In the genomic region with DNA sequence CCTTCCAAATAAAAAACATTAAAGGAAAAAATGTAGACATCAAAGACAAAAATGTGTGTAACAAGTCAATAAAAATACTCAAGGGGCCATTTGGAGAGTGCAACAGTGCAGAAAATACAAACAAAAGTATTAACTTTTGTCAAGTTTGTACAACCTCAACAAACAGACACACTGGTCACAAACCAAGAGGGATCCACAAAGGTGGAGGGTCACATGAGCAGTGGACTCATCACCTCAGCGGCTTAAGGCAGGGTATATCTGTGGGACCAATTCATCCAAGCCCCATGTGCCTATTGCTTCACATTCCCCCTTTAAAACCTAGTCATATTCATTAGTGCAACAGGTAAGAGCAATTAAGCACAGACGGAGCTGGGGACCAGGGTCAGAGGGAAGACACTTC, we compare ENCODE assay signal across 19 cellular contexts. TPM values are rescaled to one million over a fixed set of nuclear protein-coding genes. Genes with fewer than 3 reads are reported as not detected.
A peak's percentile ranks its signal among the peaks of the same experiment; 100 is the strongest.
DNase-seq lines count a peak whose midpoint lies in the region; ATAC-seq and TF ChIP-seq lines count a peak whose summit lies in the region.
"Had no signal": no experiment of that assay in that cellular context is flagged by ENCODE, and none has a peak within 500 bp of the region (broad histone marks: within the 10 kb centered on the region; RNA-seq: fewer than 3 reads in every experiment).

No MANE protein-coding gene starts in this region.

- CTCF ChIA-PET in activated CD4-positive, alpha-beta T cell treated with anti-CD3 and anti-CD28 coated beads for 36 hours (lab: Charles Lee): interaction anchor here (0.8 to 1.3 kb wide), 4 partner anchors 11 to 54 kb away, joined by 3 to 4 read pairs (median 3); no protein-coding TSS in a partner anchor

- TF ChIP-seq CTCF in HFFc6 (IDR thresholded peaks at IDR 0.05): no peak

- H3K4me3 Mint-ChIP-seq in HFFc6: 0 out of 2 replicates have a peak overlapping the region, but pooled peaks have one; percentile 13
- H3K4me3 Mint-ChIP-seq in dendritic cell treated with granulocyte-macrophage colony-stimulating factor and Interleukin-4, amounts not matched to agents 40 ng/mL and 50 ng/mL, for 4 days: no peak overlapping the region
- H3K4me3 Mint-ChIP-seq in activated CD4-positive, alpha-beta T cell treated with anti-CD3 and anti-CD28 coated beads for 36 hours: no peak overlapping the region
- H3K4me3 Mint-ChIP-seq in stimulated activated memory B cell treated with anti-CD40 and anti-IgM and Interleukin-4, amounts not matched to agents 10 μg/mL and 1 μg/mL and 100 μg/mL, for 72 hours: no peak overlapping the region
- H3K4me3 Mint-ChIP-seq: CD4-positive, alpha-beta memory T cell; GM23338; H9 had no signal

- intact Hi-C loops in dendritic cell treated with granulocyte-macrophage colony-stimulating factor and Interleukin-4, amounts not matched to agents 40 ng/mL and 50 ng/mL, for 4 days (cut with micrococcal nuclease): no loop called here
- intact Hi-C loops in activated CD4-positive, alpha-beta T cell treated with anti-CD3 and anti-CD28 coated beads for 36 hours (cut with DNase I, micrococcal nuclease): loop anchor here in 1 of 2 experiments (5.0 kb wide), 1 partner anchor 147 kb away; no protein-coding TSS in a partner anchor
- intact Hi-C loops in left ventricle myocardium superior (cut with micrococcal nuclease): loop anchor here (10.0 kb wide), 1 partner anchor 50 kb away; a partner anchor contains a TSS

- H3K9me3 Mint-ChIP-seq in HFFc6: no peaks in the 10 kb centered on the region
- no peaks in the 10 kb centered on the region for H3K9me3 Mint-ChIP-seq in dendritic cell treated with granulocyte-macrophage colony-stimulating factor and Interleukin-4, amounts not matched to agents 40 ng/mL and 50 ng/mL, for 4 days
- H3K9me3 Mint-ChIP-seq in activated CD4-positive, alpha-beta T cell treated with anti-CD3 and anti-CD28 coated beads for 36 hours (ENCODE audit: low read depth): no peaks in the 10 kb centered on the region
- H3K9me3 Mint-ChIP-seq in stimulated activated memory B cell treated with anti-CD40 and anti-IgM and Interleukin-4, amounts not matched to agents 10 μg/mL and 1 μg/mL and 100 μg/mL, for 72 hours: no peaks in the 10 kb centered on the region
- H3K9me3 Mint-ChIP-seq: CD4-positive, alpha-beta memory T cell; GM23338; H9 had no signal

- no peak for ATAC-seq in HG02610 (IDR thresholded peaks at IDR 0.05; ENCODE audit: unreplicated experiment)
- ATAC-seq in activated CD4-positive, alpha-beta T cell treated with anti-CD3 and anti-CD28 coated beads for 36 hours: no peak
- no peak for ATAC-seq in stimulated activated memory B cell treated with anti-CD40 and anti-IgM and Interleukin-4, amounts not matched to agents 10 μg/mL and 1 μg/mL and 100 μg/mL, for 72 hours
- ATAC-seq in left ventricle myocardium superior: no peak
- ATAC-seq: GM12878, GM23338, HCT116 had no signal

- DNase-seq in DMS53 (lab: John Stamatoyannopoulos, UW) (peak; percentile 62), DMS53 treated with DMSO at 0.1 percent for 48 hours (lab: John Stamatoyannopoulos, UW; ENCODE audit: unreplicated experiment) (peak; percentile 8), HFFc6 (no peak), left ventricle myocardium superior (no peak)
- no peak for DNase-seq in activated CD4-positive, alpha-beta T cell treated with anti-CD3 and anti-CD28 coated beads for 36 hours
- DNase-seq: C1 segment of cervical spinal cord; Calu3; CD4-positive, alpha-beta memory T cell; COR-L47; DMS79; EL; GDM1; H9 had no signal

- peak overlapping the region; percentile 16; the same call in 1 of the 2 replicates for H3K27ac Mint-ChIP-seq in HFFc6
- peak overlapping the region; percentile 11 for H3K27ac Mint-ChIP-seq in dendritic cell treated with granulocyte-macrophage colony-stimulating factor and Interleukin-4, amounts not matched to agents 40 ng/mL and 50 ng/mL, for 4 days
- no peak overlapping the region for H3K27ac Mint-ChIP-seq in activated CD4-positive, alpha-beta T cell treated with anti-CD3 and anti-CD28 coated beads for 36 hours
- H3K27ac Mint-ChIP-seq in stimulated activated memory B cell treated with anti-CD40 and anti-IgM and Interleukin-4, amounts not matched to agents 10 μg/mL and 1 μg/mL and 100 μg/mL, for 72 hours: no peak overlapping the region
- H3K27ac Mint-ChIP-seq: GM23338 had no signal

- H3K27me3 Mint-ChIP-seq in HFFc6 (ENCODE audit: insufficient read depth): peaks cover 2% of the 10 kb centered on the region; the same call in 1 of the 2 replicates
- no peaks in the 10 kb centered on the region for H3K27me3 Mint-ChIP-seq in dendritic cell treated with granulocyte-macrophage colony-stimulating factor and Interleukin-4, amounts not matched to agents 40 ng/mL and 50 ng/mL, for 4 days
- H3K27me3 Mint-ChIP-seq in activated CD4-positive, alpha-beta T cell treated with anti-CD3 and anti-CD28 coated beads for 36 hours: no peaks in the 10 kb centered on the region
- H3K27me3 Mint-ChIP-seq in stimulated activated memory B cell treated with anti-CD40 and anti-IgM and Interleukin-4, amounts not matched to agents 10 μg/mL and 1 μg/mL and 100 μg/mL, for 72 hours: no peaks in the 10 kb centered on the region
- H3K27me3 Mint-ChIP-seq: CD4-positive, alpha-beta memory T cell had no signal

- POLR2A ChIA-PET in activated CD4-positive, alpha-beta T cell treated with anti-CD3 and anti-CD28 coated beads for 36 hours (lab: Charles Lee): no interaction called here

- H3K4me1 Mint-ChIP-seq in HFFc6 (ENCODE audit: low read depth): peaks cover 62% of the 10 kb centered on the region
- H3K4me1 Mint-ChIP-seq in dendritic cell treated with granulocyte-macrophage colony-stimulating factor and Interleukin-4, amounts not matched to agents 40 ng/mL and 50 ng/mL, for 4 days (ENCODE audit: low read depth): peaks cover 26% of the 10 kb centered on the region
- peaks cover 5% of the 10 kb centered on the region for H3K4me1 Mint-ChIP-seq in activated CD4-positive, alpha-beta T cell treated with anti-CD3 and anti-CD28 coated beads for 36 hours
- peaks cover 3% of the 10 kb centered on the region for H3K4me1 Mint-ChIP-seq in stimulated activated memory B cell treated with anti-CD40 and anti-IgM and Interleukin-4, amounts not matched to agents 10 μg/mL and 1 μg/mL and 100 μg/mL, for 72 hours

- peaks cover 45% of the 10 kb centered on the region for H3K36me3 Mint-ChIP-seq in HFFc6 (ENCODE audit: low read depth)
- H3K36me3 Mint-ChIP-seq in dendritic cell treated with granulocyte-macrophage colony-stimulating factor and Interleukin-4, amounts not matched to agents 40 ng/mL and 50 ng/mL, for 4 days (ENCODE audit: low read depth): peaks cover 57% of the 10 kb centered on the region
- peaks cover 10% of the 10 kb centered on the region for H3K36me3 Mint-ChIP-seq in activated CD4-positive, alpha-beta T cell treated with anti-CD3 and anti-CD28 coated beads for 36 hours (ENCODE audit: low read depth)
- peaks cover 29% of the 10 kb centered on the region for H3K36me3 Mint-ChIP-seq in stimulated activated memory B cell treated with anti-CD40 and anti-IgM and Interleukin-4, amounts not matched to agents 10 μg/mL and 1 μg/mL and 100 μg/mL, for 72 hours

RNA-seq across cellular contexts. Expression of a gene that starts 45.2 kb away (rescaled TPM):
- total RNA-seq in HFFc6 (2021; fragmentation: NEBNext Ultra II Directional; extraction: Animal tissue kit (Norgen Biotek cat#: 25700)): 10 to 100 TPM; 29.2 to 41.0 (median 32.1) TPM
- total RNA-seq in activated CD4-positive, alpha-beta T cell treated with anti-CD3 and anti-CD28 coated beads for 36 hours: 1 to 10 TPM; 4.2 to 5.1 TPM
- total RNA-seq in left ventricle myocardium superior: 16.5 TPM

RNA-seq across cellular contexts. Expression of a gene that starts 45.6 kb away (rescaled TPM):
- total RNA-seq in HFFc6 (2021; fragmentation: NEBNext Ultra II Directional; extraction: Animal tissue kit (Norgen Biotek cat#: 25700)): 10 to 100 TPM; 22.2 to 28.4 (median 25.8) TPM
- 10 to 100 TPM; 24.7 to 29.5 TPM for total RNA-seq in activated CD4-positive, alpha-beta T cell treated with anti-CD3 and anti-CD28 coated beads for 36 hours
- 71.5 TPM for total RNA-seq in left ventricle myocardium superior

RNA-seq across cellular contexts. Expression of a gene that starts 48.6 kb away (rescaled TPM):
- 10 to 100 TPM in 3 of 6 experiments, 1 to 10 TPM in 3; 4.9 to 12.2 (median 9.6) TPM for total RNA-seq in HFFc6 (2021; fragmentation: NEBNext Ultra II Directional; extraction: Animal tissue kit (Norgen Biotek cat#: 25700))
- total RNA-seq in activated CD4-positive, alpha-beta T cell treated with anti-CD3 and anti-CD28 coated beads for 36 hours: 10 to 100 TPM; 17.9 to 20.4 TPM
- 5.4 TPM for total RNA-seq in left ventricle myocardium superior

RNA-seq across cellular contexts. Expression of a gene that starts 48.7 kb away (rescaled TPM):
- 10 to 100 TPM; 10.6 to 16.1 (median 13.1) TPM for total RNA-seq in HFFc6 (2021; fragmentation: NEBNext Ultra II Directional; extraction: Animal tissue kit (Norgen Biotek cat#: 25700))
- 10 to 100 TPM; 17.6 to 19.8 TPM for total RNA-seq in activated CD4-positive, alpha-beta T cell treated with anti-CD3 and anti-CD28 coated beads for 36 hours
- 11.5 TPM for total RNA-seq in left ventricle myocardium superior

Comparison
In these comparisons a context has a peak if more than half of its experiments do, and no peak if none do; other contexts are left out.
1. DNase-seq: peak in DMS53 (single experiment) and DMS53 treated with DMSO at 0.1 percent for 48 hours (single experiment); none in HFFc6 (single experiment), activated CD4-positive, alpha-beta T cell treated with anti-CD3 and anti-CD28 coated beads for 36 hours (single experiment) and left ventricle myocardium superior (single experiment).
2. H3K27ac Mint-ChIP-seq: peak in HFFc6 (single experiment) and dendritic cell treated with granulocyte-macrophage colony-stimulating factor and Interleukin-4, amounts not matched to agents 40 ng/mL and 50 ng/mL, for 4 days (single experiment); none in activated CD4-positive, alpha-beta T cell treated with anti-CD3 and anti-CD28 coated beads for 36 hours (single experiment) and stimulated activated memory B cell treated with anti-CD40 and anti-IgM and Interleukin-4, amounts not matched to agents 10 μg/mL and 1 μg/mL and 100 μg/mL, for 72 hours (single experiment).